22 cellular contexts compared by ENCODE assay signal in genomic region chr6:32105433-32105832, GRCh38. TPM values are rescaled to one million over a fixed set of nuclear protein-coding genes. Genes with fewer than 3 reads are reported as not detected.
A peak's percentile ranks its signal among the peaks of the same experiment; 100 is the strongest.
DNase-seq lines count a peak whose midpoint lies in the region; ATAC-seq, FAIRE-seq and TF ChIP-seq lines count a peak whose summit lies in the region.
"Had no signal": no experiment of that assay in that cellular context is flagged by ENCODE, and none has a peak within 500 bp of the region (broad histone marks: within the 10 kb centered on the region; RNA-seq: fewer than 3 reads in every experiment).

No MANE protein-coding gene starts in this region.

- H3K4me1 ChIP-seq in GM12878 (ENCODE audit: control insufficient read depth, insufficient read depth, low read length) (no peaks in the 10 kb centered on the region), mesendoderm (ENCODE audit: control insufficient read depth, low read depth, low read length) (no peaks in the 10 kb centered on the region), thyroid gland (peaks cover 6 to 35% of the 10 kb centered on the region in 2 donors)

- no peak overlapping the region for H3K4ac ChIP-seq in mesendoderm (ENCODE audit: low read depth, low read length)

- BruUV-seq in GM12878 (replicated peaks; lab: Mats Ljungman, UMichigan) = no TSS peak

- DNase-seq in AG10803 (ENCODE audit: low read depth) (no peak), Kasumi-1 (lab: John Stamatoyannopoulos, UW) (peak; percentile 12 to 39), GM12878 (ENCODE audit: low read depth, low spot score) (no peak), mesendoderm (peak; percentile 35), thyroid gland (no peak), NCI-H526 treated with DMSO at 0.1 percent for 48 hours (lab: John Stamatoyannopoulos, UW) (no peak)
- DNase-seq: activated CD4-positive, alpha-beta T cell treated with anti-CD3 and anti-CD28 coated beads for 48 hours; activated CD8-positive, alpha-beta memory T cell treated with anti-CD3 and anti-CD28 coated beads, Interleukin-2, amount 10 ng/mL, durations not matched to agents 7 days and 5 days; activated naive CD8-positive, alpha-beta T cell treated with anti-CD3 and anti-CD28 coated beads for 36 hours; body of pancreas; colonic mucosa; DMS53; H7; NCI-H1417 treated with DMSO at 0.1 percent for 48 hours; NCI-H524 had no signal

- H3K4me3 ChIP-seq in AG10803 (ENCODE audit: low read length) (no peak overlapping the region), GM12878 (no peak overlapping the region), mesendoderm (ENCODE audit: low read length) (no peak overlapping the region), thyroid gland (replicated peaks in 1 of 3) (no peak overlapping the region)
- H3K4me3 ChIP-seq: body of pancreas, colonic mucosa had no signal

- no peak overlapping the region for H2BK5ac ChIP-seq in mesendoderm (ENCODE audit: low read length)

- RAD21 ChIA-PET in GM12878 (lab: Charles Lee; ENCODE audit: unreplicated experiment) = no interaction called here

- no peak overlapping the region for H2BK120ac ChIP-seq in mesendoderm (ENCODE audit: low read depth, low read length)

- CTCF ChIA-PET in GM12878 (lab: Yijun Ruan, JAX) = no interaction called here

- no peak overlapping the region for H4K5ac ChIP-seq in mesendoderm (ENCODE audit: low read length)

- SMC1A ChIA-PET in GM12878 (lab: Charles Lee; ENCODE audit: uncharacterized antibody, unreplicated experiment) = no interaction called here

- no peaks in the 10 kb centered on the region for H3K36me3 ChIP-seq in GM12878 (ENCODE audit: control insufficient read depth in 2 of 2, insufficient read depth in 2 of 2, low read length in 1 of 2)
- H3K36me3 ChIP-seq in mesendoderm (ENCODE audit: control insufficient read depth, insufficient read depth, low read length) = no peaks in the 10 kb centered on the region
- H3K36me3 ChIP-seq in thyroid gland = no peaks in the 10 kb centered on the region
- H3K36me3 ChIP-seq: colonic mucosa had no signal

- no peak for FAIRE-seq in GM12878 (lab: Jason Lieb, UNC)
- FAIRE-seq: GM19239, urothelium cell line had no signal

- H3K4me2 ChIP-seq in GM12878 (ENCODE audit: control insufficient read depth, insufficient read depth) (no peak overlapping the region), mesendoderm (ENCODE audit: low read length) (no peak overlapping the region)

- no peak overlapping the region for H2AFZ ChIP-seq in GM12878 (ENCODE audit: control insufficient read depth, low read depth, low read length)

- H3K27ac ChIP-seq in GM12878 (ENCODE audit: control insufficient read depth, insufficient read depth) (no peak overlapping the region), mesendoderm (ENCODE audit: low read depth, low read length) (no peak overlapping the region), thyroid gland (no peak overlapping the region)
- H3K27ac ChIP-seq: body of pancreas, colonic mucosa, neutrophil had no signal

- POLR2A ChIA-PET in GM12878 (lab: Charles Lee) = no interaction called here

- TF ChIP-seq POLR2A in GM12878 (IDR thresholded peaks at IDR 0.05; ENCODE audit: low read depth, low read length) (no peak), thyroid gland (IDR thresholded peaks at IDR 0.05) (no peak)

- ATAC-seq in GM12878 (no peak), GM21786 (IDR thresholded peaks at IDR 0.05; ENCODE audit: unreplicated experiment) (no peak), HG02588 (IDR thresholded peaks at IDR 0.05; ENCODE audit: unreplicated experiment) (no peak)
- ATAC-seq: activated CD8-positive, alpha-beta memory T cell treated with anti-CD3 and anti-CD28 coated beads, Interleukin-2, amount 10 ng/mL, durations not matched to agents 7 days and 5 days; activated T-helper 17 cell treated with anti-CD3 and anti-CD28 coated beads, Interleukin-2, amount 50 U/mL, for 72 hours; body of pancreas had no signal

- H3K9me3 ChIP-seq in GM12878 (replicated peaks; ENCODE audit: control insufficient read depth, insufficient read depth, low read length) = no peaks in the 10 kb centered on the region
- no peaks in the 10 kb centered on the region for H3K9me3 ChIP-seq in thyroid gland
- H3K9me3 ChIP-seq: body of pancreas, colonic mucosa, neutrophil had no signal

- intact Hi-C loops in GM12878 (cut with micrococcal nuclease; ENCODE audit: unreplicated experiment) (no loop called here), thyroid gland (cut with DNase I) (no loop called here)

- H2AK5ac ChIP-seq in mesendoderm (ENCODE audit: low read length) = no peak overlapping the region

- no peaks in the 10 kb centered on the region for H3K79me2 ChIP-seq in GM12878 (ENCODE audit: control insufficient read depth, insufficient read depth, low read length)
- H3K79me2 ChIP-seq in mesendoderm (ENCODE audit: control insufficient read depth, insufficient read depth, low read length) = no peaks in the 10 kb centered on the region

- TF ChIP-seq RAD21 in GM12878 (IDR thresholded peaks at IDR 0.05; ENCODE audit: insufficient read depth, low read depth, low read length) = no peak

- no peaks in the 10 kb centered on the region for H3K79me1 ChIP-seq in mesendoderm (ENCODE audit: low read length)

- no peak overlapping the region for H3K18ac ChIP-seq in mesendoderm (ENCODE audit: low read length)

- peak; percentile 7; the same call in 1 of the 2 replicates for TF ChIP-seq CTCF in AG10803 (conservative IDR thresholded peaks at IDR 0.05; ENCODE audit: low read length)
- no peak for TF ChIP-seq CTCF in GM12878 (IDR thresholded peaks at IDR 0.05 in 2 of 3, conservative IDR thresholded peaks at IDR 0.05 in 1 of 3; ENCODE audit: control insufficient read depth in 2 of 3, extremely low read depth in 1 of 3, insufficient read depth in 1 of 3, low read depth in 3 of 3, low read length in 3 of 3)
- TF ChIP-seq CTCF in thyroid gland (IDR thresholded peaks at IDR 0.05) = no peak

- H4K20me1 ChIP-seq in GM12878 (ENCODE audit: control insufficient read depth, insufficient read depth) = no peaks in the 10 kb centered on the region

- H2BK15ac ChIP-seq in mesendoderm (replicated peaks; ENCODE audit: low read depth) = no peak overlapping the region

- peaks cover 0 to 4% of the 10 kb centered on the region in 2 experiments; a peak in 2 of 4 replicates for H3K27me3 ChIP-seq in GM12878 (replicated peaks in 1 of 2; ENCODE audit: control insufficient read depth in 2 of 2, insufficient read depth in 2 of 2, low read length in 1 of 2)
- H3K27me3 ChIP-seq in mesendoderm (ENCODE audit: insufficient read depth, low read length, poor library complexity) = peaks cover 3% of the 10 kb centered on the region
- H3K27me3 ChIP-seq in thyroid gland = no peaks in the 10 kb centered on the region
- H3K27me3 ChIP-seq: body of pancreas, colonic mucosa had no signal

- 82% methylated on average over 4 of the region's 4 CpGs for WGBS in GM12878 (ENCODE audit: insufficient coverage, insufficient replicate concordance, low lambda C conversion rate, missing lambda C conversion rate)
- no CpG with 5 or more reads among the region's 4 CpGs for WGBS in mesendoderm (ENCODE audit: extremely low coverage, insufficient coverage, low lambda C conversion rate)
- 79 to 87% methylated on average over 4 of the region's 4 CpGs for WGBS in thyroid gland, 2 donors

- H3K56ac ChIP-seq in mesendoderm (ENCODE audit: low read length) = no peak overlapping the region

- no peak overlapping the region for H4K8ac ChIP-seq in mesendoderm (ENCODE audit: low read depth, low read length)

- no peak for TF ChIP-seq EP300 in GM12878 (IDR thresholded peaks at IDR 0.05; ENCODE audit: borderline replicate concordance in 1 of 2, control insufficient read depth in 1 of 2, low read depth in 2 of 2, low read length in 2 of 2)

- H3K9ac ChIP-seq in GM12878 (ENCODE audit: control insufficient read depth, insufficient read depth, low read length) = no peak overlapping the region
- H3K9ac ChIP-seq in mesendoderm (ENCODE audit: low read length) = no peak overlapping the region

- in situ Hi-C loops in GM12878 (cut with MboI) = no loop called here

- no peak overlapping the region for H3K23ac ChIP-seq in mesendoderm (ENCODE audit: low read length)

RNA-seq across cellular contexts. Expression of gene TNXB, which starts 3.7 kb away (rescaled TPM):
- 38.2 and 45.9 TPM in 2 replicates for total RNA-seq in GM12878 (2013; cell fraction: nucleolus; rRNA removed)
- total RNA-seq in GM12878 (2014; rRNA removed) (0.28 and 1.8 TPM in 2 replicates), GM12878 (2014; rRNA removed; fragmentation: Illumina TruSeq; extraction: Trizol) (0.49 and 0.69 TPM in 2 replicates), GM12878 (2021) (1.6 and 2.5 TPM in 2 replicates), thyroid gland (100 to 1,000 TPM in 2 of 4 donors, 10 to 100 TPM in 2; 42.2 to 112 (median 80.9) TPM)
- 0.10 TPM for polyA plus RNA-seq in GM12878 (2011; ENCODE audit: low read depth)
- polyA plus RNA-seq in GM12878 (2011; rRNA removed) (0.49 and 0.87 TPM in 2 replicates), GM12878 (2014; fragmentation: Illumina TruSeq; extraction: Trizol) (0.02 and 1.4 TPM in 2 replicates), GM12878 (2014; fragmentation: Nextera tagmentation; extraction: Ambion mirVana) (not detected), GM12878 (2014; rRNA removed) (1.7 and 3.6 TPM in 2 replicates), GM12878 (2016; fragmentation: Nextera tagmentation; extraction: Ambion mirVana) (under 1 TPM; 0.03 to 0.07 TPM)
- 0.32 and 0.82 TPM in 2 replicates for polyA plus RNA-seq in GM12878 (2011; cell fraction: cytosol; rRNA removed)
- 4.8 and 6.0 TPM in 2 replicates for polyA plus RNA-seq in GM12878 (2011; cell fraction: nucleus; rRNA removed)
- 3.0 and 4.0 TPM in 2 replicates for polyA plus RNA-seq in GM12878 (2012)
- 2.0 and 2.4 TPM in 2 replicates for polyA minus RNA-seq in GM12878 (2011; rRNA and poly(A)+ RNA removed)
- polyA minus RNA-seq in GM12878 (2011; cell fraction: cytosol; rRNA and poly(A)+ RNA removed) = 0.42 TPM in 1 of 2 replicates, not detected in the other
- 3.6 and 6.0 TPM in 2 replicates for polyA minus RNA-seq in GM12878 (2011; cell fraction: nucleus; rRNA and poly(A)+ RNA removed)
- polyA plus RNA-seq in mesendoderm (2013, experiment 1 of 2) = 1.1 TPM
- 1.2 TPM for polyA plus RNA-seq in mesendoderm (2013, experiment 2 of 2)

RNA-seq across cellular contexts. Expression of gene ATF6B, which starts 22.6 kb away (rescaled TPM):
- 85.1 and 87.6 TPM in 2 replicates for total RNA-seq in GM12878 (2013; cell fraction: nucleolus; rRNA removed)
- total RNA-seq in GM12878 (2014; rRNA removed) (10.8 and 14.1 TPM in 2 replicates), GM12878 (2014; rRNA removed; fragmentation: Illumina TruSeq; extraction: Trizol) (21.7 and 24.4 TPM in 2 replicates), GM12878 (2021) (80.1 and 83.9 TPM in 2 replicates), thyroid gland (10 to 100 TPM; 41.5 to 63.5 (median 57.3) TPM)
- 175 TPM for polyA plus RNA-seq in GM12878 (2011; ENCODE audit: low read depth)
- polyA plus RNA-seq in GM12878 (2011; rRNA removed) (19.4 and 57.2 TPM in 2 replicates), GM12878 (2014; fragmentation: Illumina TruSeq; extraction: Trizol) (40.0 and 76.3 TPM in 2 replicates), GM12878 (2014; fragmentation: Nextera tagmentation; extraction: Ambion mirVana) (10 to 100 TPM; 13.6 to 16.0 TPM), GM12878 (2014; rRNA removed) (75.1 and 83.0 TPM in 2 replicates), GM12878 (2016; fragmentation: Nextera tagmentation; extraction: Ambion mirVana) (10 to 100 TPM; 42.5 to 45.5 TPM)
- polyA plus RNA-seq in GM12878 (2011; cell fraction: cytosol; rRNA removed) = 64.5 and 77.0 TPM in 2 replicates
- 115 and 140 TPM in 2 replicates for polyA plus RNA-seq in GM12878 (2011; cell fraction: nucleus; rRNA removed)
- 85.3 and 128 TPM in 2 replicates for polyA plus RNA-seq in GM12878 (2012)
- 30.4 and 51.5 TPM in 2 replicates for polyA minus RNA-seq in GM12878 (2011; rRNA and poly(A)+ RNA removed)
- polyA minus RNA-seq in GM12878 (2011; cell fraction: cytosol; rRNA and poly(A)+ RNA removed) = 16.9 and 21.8 TPM in 2 replicates
- 28.9 and 52.9 TPM in 2 replicates for polyA minus RNA-seq in GM12878 (2011; cell fraction: nucleus; rRNA and poly(A)+ RNA removed)
- polyA plus RNA-seq in mesendoderm (2013, experiment 1 of 2) = 19.9 TPM
- 20.0 TPM for polyA plus RNA-seq in mesendoderm (2013, experiment 2 of 2)

RNA-seq across cellular contexts. Expression of gene FKBPL, which starts 24.7 kb away (rescaled TPM):
- total RNA-seq in GM12878 (2013; cell fraction: nucleolus; rRNA removed) = 1.6 and 2.6 TPM in 2 replicates
- 4.2 and 5.1 TPM in 2 replicates for total RNA-seq in GM12878 (2014; rRNA removed)
- total RNA-seq in GM12878 (2014; rRNA removed; fragmentation: Illumina TruSeq; extraction: Trizol) = 6.0 and 6.3 TPM in 2 replicates
- total RNA-seq in GM12878 (2021) = 6.0 and 6.5 TPM in 2 replicates
- 2.3 TPM for polyA plus RNA-seq in GM12878 (2011; ENCODE audit: low read depth)
- polyA plus RNA-seq in GM12878 (2011; rRNA removed) = 2.8 and 4.2 TPM in 2 replicates
- 4.2 and 4.7 TPM in 2 replicates for polyA plus RNA-seq in GM12878 (2011; cell fraction: cytosol; rRNA removed)
- polyA plus RNA-seq in GM12878 (2011; cell fraction: nucleus; rRNA removed) = 3.3 and 4.5 TPM in 2 replicates
- polyA plus RNA-seq in GM12878 (2012) = 3.7 and 4.7 TPM in 2 replicates
- polyA plus RNA-seq in GM12878 (2014; fragmentation: Illumina TruSeq; extraction: Trizol) = 3.7 and 6.1 TPM in 2 replicates
- 1 to 10 TPM; 2.7 to 7.4 TPM for polyA plus RNA-seq in GM12878 (2014; fragmentation: Nextera tagmentation; extraction: Ambion mirVana)
- 6.3 and 6.5 TPM in 2 replicates for polyA plus RNA-seq in GM12878 (2014; rRNA removed)
- polyA plus RNA-seq in GM12878 (2016; fragmentation: Nextera tagmentation; extraction: Ambion mirVana) = 1 to 10 TPM; 7.1 to 9.3 TPM
- 3.4 and 4.9 TPM in 2 replicates for polyA minus RNA-seq in GM12878 (2011; rRNA and poly(A)+ RNA removed)
- 2.0 and 2.3 TPM in 2 replicates for polyA minus RNA-seq in GM12878 (2011; cell fraction: cytosol; rRNA and poly(A)+ RNA removed)
- polyA minus RNA-seq in GM12878 (2011; cell fraction: nucleus; rRNA and poly(A)+ RNA removed) = 2.7 and 3.2 TPM in 2 replicates
- 6.1 TPM for polyA plus RNA-seq in mesendoderm (2013, experiment 1 of 2)
- 5.9 TPM for polyA plus RNA-seq in mesendoderm (2013, experiment 2 of 2)
- 10 to 100 TPM in 1 of 4 donors, 1 to 10 TPM in 3; 3.6 to 11.8 (median 6.8) TPM for total RNA-seq in thyroid gland

RNA-seq across cellular contexts. Expression of gene PRRT1, which starts 46.3 kb away (rescaled TPM):
- 0.17 TPM in 1 of 2 replicates, not detected in the other for total RNA-seq in GM12878 (2013; cell fraction: nucleolus; rRNA removed)
- total RNA-seq in GM12878 (2014; rRNA removed) (0.11 TPM in 1 of 2 replicates, not detected in the other), GM12878 (2014; rRNA removed; fragmentation: Illumina TruSeq; extraction: Trizol) (not detected in 2 replicates), GM12878 (2021) (0.15 TPM in 1 of 2 replicates, not detected in the other), thyroid gland (under 1 TPM in 3 of 4 donors, not detected in 1; 0.49 to 0.81 (median 0.67) TPM)
- polyA plus RNA-seq in GM12878 (2011; ENCODE audit: low read depth) = not detected
- polyA plus RNA-seq in GM12878 (2011; rRNA removed) (0.04 and 0.08 TPM in 2 replicates), GM12878 (2014; fragmentation: Illumina TruSeq; extraction: Trizol) (0.04 TPM in 1 of 2 replicates, not detected in the other), GM12878 (2014; fragmentation: Nextera tagmentation; extraction: Ambion mirVana) (not detected), GM12878 (2014; rRNA removed) (0.13 TPM in 1 of 2 replicates, not detected in the other), GM12878 (2016; fragmentation: Nextera tagmentation; extraction: Ambion mirVana) (not detected)
- polyA plus RNA-seq in GM12878 (2011; cell fraction: cytosol; rRNA removed) = 0.17 and 0.18 TPM in 2 replicates
- polyA plus RNA-seq in GM12878 (2011; cell fraction: nucleus; rRNA removed) = 1.1 TPM in 2 replicates
- 0.18 and 0.26 TPM in 2 replicates for polyA plus RNA-seq in GM12878 (2012)
- 0.21 TPM in 1 of 2 replicates, not detected in the other for polyA minus RNA-seq in GM12878 (2011; rRNA and poly(A)+ RNA removed)
- polyA minus RNA-seq in GM12878 (2011; cell fraction: cytosol; rRNA and poly(A)+ RNA removed) = not detected in 2 replicates
- polyA minus RNA-seq in GM12878 (2011; cell fraction: nucleus; rRNA and poly(A)+ RNA removed) = 0.24 TPM in 1 of 2 replicates, not detected in the other
- polyA plus RNA-seq in mesendoderm (2013, experiment 1 of 2) = 1.4 TPM
- 1.2 TPM for polyA plus RNA-seq in mesendoderm (2013, experiment 2 of 2)
- total RNA-seq: body of pancreas, renal cortical epithelial cell had no signal

RNA-seq across cellular contexts. Expression of gene PPT2, which starts 48.5 kb away (rescaled TPM):
- total RNA-seq in GM12878 (2013; cell fraction: nucleolus; rRNA removed) = 17.3 and 64.4 TPM in 2 replicates
- total RNA-seq in GM12878 (2014; rRNA removed) (21.7 and 25.5 TPM in 2 replicates), GM12878 (2014; rRNA removed; fragmentation: Illumina TruSeq; extraction: Trizol) (2.7 and 2.9 TPM in 2 replicates), GM12878 (2021) (7.3 and 7.9 TPM in 2 replicates), thyroid gland (10 to 100 TPM; 13.0 to 26.1 (median 24.1) TPM)
- 2.9 TPM for polyA plus RNA-seq in GM12878 (2011; ENCODE audit: low read depth)
- polyA plus RNA-seq in GM12878 (2011; rRNA removed) (4.2 and 6.9 TPM in 2 replicates), GM12878 (2014; fragmentation: Illumina TruSeq; extraction: Trizol) (6.3 and 6.7 TPM in 2 replicates), GM12878 (2014; fragmentation: Nextera tagmentation; extraction: Ambion mirVana) (1 to 10 TPM; 1.3 to 2.5 TPM), GM12878 (2014; rRNA removed) (6.8 and 7.6 TPM in 2 replicates), GM12878 (2016; fragmentation: Nextera tagmentation; extraction: Ambion mirVana) (1 to 10 TPM; 3.4 to 4.8 TPM)
- polyA plus RNA-seq in GM12878 (2011; cell fraction: cytosol; rRNA removed) = 8.1 and 8.6 TPM in 2 replicates
- polyA plus RNA-seq in GM12878 (2011; cell fraction: nucleus; rRNA removed) = 17.3 and 20.2 TPM in 2 replicates
- polyA plus RNA-seq in GM12878 (2012) = 3.6 and 3.8 TPM in 2 replicates
- 3.7 and 5.4 TPM in 2 replicates for polyA minus RNA-seq in GM12878 (2011; rRNA and poly(A)+ RNA removed)
- polyA minus RNA-seq in GM12878 (2011; cell fraction: cytosol; rRNA and poly(A)+ RNA removed) = 2.8 and 7.1 TPM in 2 replicates
- 5.1 and 5.9 TPM in 2 replicates for polyA minus RNA-seq in GM12878 (2011; cell fraction: nucleus; rRNA and poly(A)+ RNA removed)
- 24.5 TPM for polyA plus RNA-seq in mesendoderm (2013, experiment 1 of 2)
- polyA plus RNA-seq in mesendoderm (2013, experiment 2 of 2) = 23.9 TPM

Comparison
In these comparisons a context has a peak if more than half of its experiments do, and no peak if none do; other contexts are left out.
1. DNase-seq: peak in Kasumi-1 (2 of 2) and mesendoderm (single experiment); none in AG10803 (single experiment), GM12878 (single experiment), thyroid gland (0 of 2) and NCI-H526 treated with DMSO at 0.1 percent for 48 hours (single experiment).